Comparison of ENCODE assay signal across 2 cellular contexts in genomic region chr11:86745571-86745970, GRCh38.
TF ChIP-seq lines count a peak whose summit lies in the region.

No MANE protein-coding gene starts in this region.

TF ChIP-seq in SK-N-SH, 30 proteins besides CTCF, POLR2A, EP300 and RAD21 (continued from another document):
- TF ChIP-seq IRF3 (IDR thresholded peaks at IDR 0.05; ENCODE audit: low read depth, low read length) = no peak
TF ChIP-seq in SK-N-SH: peak in this region for 2.

TF ChIP-seq in SK-N-SH treated with all-trans-retinoic acid at 6 μM for 48 hours, 23 proteins besides CTCF, POLR2A, EP300 and RAD21 (continued from another document):
- TF ChIP-seq CREB5 (CRISPR knock-in tag; IDR thresholded peaks at IDR 0.05; ENCODE audit: low read depth) = no peak
- no peak for TF ChIP-seq POU6F1 (CRISPR knock-in tag; IDR thresholded peaks at IDR 0.05; ENCODE audit: borderline replicate concordance, low read depth)
- no peak for TF ChIP-seq ZFP30 (CRISPR knock-in tag; IDR thresholded peaks at IDR 0.05)
- TF ChIP-seq PATZ1 (CRISPR knock-in tag; IDR thresholded peaks at IDR 0.05; ENCODE audit: borderline replicate concordance) = no peak
- no peak for TF ChIP-seq ISL1 (CRISPR knock-in tag; IDR thresholded peaks at IDR 0.05)
- TF ChIP-seq ZNF565 (CRISPR knock-in tag; conservative IDR thresholded peaks at IDR 0.05; ENCODE audit: low read depth) = no peak
- TF ChIP-seq ZNF8 (CRISPR knock-in tag; IDR thresholded peaks at IDR 0.05) = no peak
- TF ChIP-seq BACH2 (CRISPR knock-in tag; IDR thresholded peaks at IDR 0.05; ENCODE audit: borderline replicate concordance) = no peak
- no peak for TF ChIP-seq RARB (CRISPR knock-in tag; IDR thresholded peaks at IDR 0.05)
- no peak for TF ChIP-seq ZFP3 (CRISPR knock-in tag; IDR thresholded peaks at IDR 0.05)
